ENCODE assay signal across 10 cellular contexts in genomic region chr21:45517249-45518065, GRCh38. TPM values are rescaled to one million over a fixed set of nuclear protein-coding genes. Genes with fewer than 3 reads are reported as not detected.
DNase-seq lines count a peak whose midpoint lies in the region; TF ChIP-seq lines count a peak whose summit lies in the region.
"Had no signal": no experiment of that assay in that cellular context is flagged by ENCODE, and none has a peak within 500 bp of the region (broad histone marks: within the 10 kb centered on the region; RNA-seq: fewer than 3 reads in every experiment).

No MANE protein-coding gene starts in this region.

- H3K27ac Mint-ChIP-seq in activated CD4-positive, alpha-beta T cell treated with anti-CD3 and anti-CD28 coated beads, Interleukin-2, amount 10 ng/mL, durations not matched to agents 24 days and 14 days, result peak overlapping the region; percentile 79
- H3K27ac Mint-ChIP-seq in endothelial cell (ENCODE audit: unreplicated experiment), result no peak overlapping the region

- H3K4me3 ChIP-seq in Peyer's patch (no peak overlapping the region), sigmoid colon (no peak overlapping the region)

- DNase-seq in activated CD4-positive, alpha-beta T cell treated with anti-CD3 and anti-CD28 coated beads, Interleukin-2, amount 10 ng/mL, durations not matched to agents 24 days and 14 days, result peak; percentile 72
- DNase-seq in activated CD4-positive, alpha-beta T cell treated with anti-CD3 and anti-CD28 coated beads for 4 hours, result no peak
- DNase-seq in Peyer's patch (peak in 2 of 3 donors; percentile 25 to 42), endothelial cell (ENCODE audit: low spot score) (no peak), sigmoid colon (peak; percentile 55), NCI-H1694 (lab: John Stamatoyannopoulos, UW) (no peak), activated gamma-delta T cell treated with Interleukin-2 at 50 U/mL for 16 hours (no peak), NCI-H1417 treated with DMSO at 0.1 percent for 48 hours (lab: John Stamatoyannopoulos, UW) (no peak)
- DNase-seq: activated CD4-positive, alpha-beta T cell treated with anti-CD3 and anti-CD28 coated beads for 1 hour; NCI-H1417 had no signal

- WGBS in sigmoid colon, 2 donors, result 88 to 93% methylated on average over 15 of the region's 15 CpGs

- intact Hi-C loops in activated CD4-positive, alpha-beta T cell treated with anti-CD3 and anti-CD28 coated beads, Interleukin-2, amount 10 ng/mL, durations not matched to agents 24 days and 14 days (cut with micrococcal nuclease), result no loop called here
- intact Hi-C loops in sigmoid colon (cut with DNase I), result no loop called here

- TF ChIP-seq POLR2A in Peyer's patch (IDR thresholded peaks at IDR 0.05) (no peak), sigmoid colon (IDR thresholded peaks at IDR 0.05) (no peak)

- H3K9me3 ChIP-seq in Peyer's patch, result peaks cover 0 to 16% (median 0%) of the 10 kb centered on the region in 4 donors
- H3K9me3 ChIP-seq in sigmoid colon, result peaks cover 2 to 14% (median 8%) of the 10 kb centered on the region in 4 donors

- TF ChIP-seq CTCF in Peyer's patch (IDR thresholded peaks at IDR 0.05) (no peak), endothelial cell (IDR thresholded peaks at IDR 0.05; ENCODE audit: unreplicated experiment) (no peak), sigmoid colon (IDR thresholded peaks at IDR 0.05) (no peak)

- peak overlapping the region; percentile 57 for H3K4me3 Mint-ChIP-seq in activated CD4-positive, alpha-beta T cell treated with anti-CD3 and anti-CD28 coated beads, Interleukin-2, amount 10 ng/mL, durations not matched to agents 24 days and 14 days
- peak overlapping the region; percentile 59 for H3K4me3 Mint-ChIP-seq in endothelial cell (ENCODE audit: unreplicated experiment)

- H3K4me1 ChIP-seq in Peyer's patch, result no peaks in the 10 kb centered on the region
- no peaks in the 10 kb centered on the region for H3K4me1 ChIP-seq in sigmoid colon

- TF ChIP-seq EP300 in sigmoid colon (IDR thresholded peaks at IDR 0.05), result no peak

- no peaks in the 10 kb centered on the region for H3K27me3 Mint-ChIP-seq in activated CD4-positive, alpha-beta T cell treated with anti-CD3 and anti-CD28 coated beads, Interleukin-2, amount 10 ng/mL, durations not matched to agents 24 days and 14 days
- H3K27me3 Mint-ChIP-seq in endothelial cell (ENCODE audit: unreplicated experiment), result peaks cover 6% of the 10 kb centered on the region

- peaks cover 67% of the 10 kb centered on the region for H3K36me3 Mint-ChIP-seq in activated CD4-positive, alpha-beta T cell treated with anti-CD3 and anti-CD28 coated beads, Interleukin-2, amount 10 ng/mL, durations not matched to agents 24 days and 14 days (ENCODE audit: low read depth)
- H3K36me3 Mint-ChIP-seq in endothelial cell (ENCODE audit: low read depth, unreplicated experiment), result peaks cover 46% of the 10 kb centered on the region

- H3K4me1 Mint-ChIP-seq in activated CD4-positive, alpha-beta T cell treated with anti-CD3 and anti-CD28 coated beads, Interleukin-2, amount 10 ng/mL, durations not matched to agents 24 days and 14 days, result peaks cover 14% of the 10 kb centered on the region
- peaks cover 3% of the 10 kb centered on the region for H3K4me1 Mint-ChIP-seq in endothelial cell (ENCODE audit: unreplicated experiment)

- H3K36me3 ChIP-seq in Peyer's patch, result peaks cover 0 to 15% (median 0%) of the 10 kb centered on the region in 3 donors
- peaks cover 0 to 3% (median 0%) of the 10 kb centered on the region in 4 donors for H3K36me3 ChIP-seq in sigmoid colon

- H3K27me3 ChIP-seq in Peyer's patch (no peaks in the 10 kb centered on the region), sigmoid colon (no peaks in the 10 kb centered on the region)

- peaks cover 24% of the 10 kb centered on the region for H3K9me3 Mint-ChIP-seq in activated CD4-positive, alpha-beta T cell treated with anti-CD3 and anti-CD28 coated beads, Interleukin-2, amount 10 ng/mL, durations not matched to agents 24 days and 14 days
- H3K9me3 Mint-ChIP-seq in endothelial cell (ENCODE audit: unreplicated experiment), result peaks cover 23% of the 10 kb centered on the region

- H3K27ac ChIP-seq in Peyer's patch, result no peak overlapping the region
- H3K27ac ChIP-seq in sigmoid colon, result no peak overlapping the region

RNA-seq across cellular contexts. Expression of gene SLC19A1, which starts 24.8 kb away (rescaled TPM):
- total RNA-seq in activated CD4-positive, alpha-beta T cell treated with anti-CD3 and anti-CD28 coated beads, Interleukin-2, amount 10 ng/mL, durations not matched to agents 24 days and 14 days, result 100 and 102 TPM in 2 replicates
- total RNA-seq in Peyer's patch, result 10 to 100 TPM; 10.7 to 70.8 (median 30.5) TPM
- total RNA-seq in endothelial cell (ENCODE audit: unreplicated experiment), result 27.1 TPM
- 1 to 10 TPM; 2.1 to 6.4 (median 2.5) TPM for total RNA-seq in sigmoid colon
- 10 to 100 TPM in 1 of 3 donors, 1 to 10 TPM in 2; 1.8 to 10.7 (median 3.2) TPM for polyA plus RNA-seq in sigmoid colon

Comparison
In these comparisons a context has a peak if more than half of its experiments do, and no peak if none do; other contexts are left out.
1. DNase-seq: peak in activated CD4-positive, alpha-beta T cell treated with anti-CD3 and anti-CD28 coated beads, Interleukin-2, amount 10 ng/mL, durations not matched to agents 24 days and 14 days (single experiment), Peyer's patch (2 of 3) and sigmoid colon (single experiment); none in activated CD4-positive, alpha-beta T cell treated with anti-CD3 and anti-CD28 coated beads for 4 hours (0 of 2), endothelial cell (single experiment), NCI-H1694 (single experiment), activated gamma-delta T cell treated with Interleukin-2 at 50 U/mL for 16 hours (single experiment) and NCI-H1417 treated with DMSO at 0.1 percent for 48 hours (single experiment).